Comparison of ENCODE assay signal across 8 cellular contexts in genomic region chr19:30664358-30665058, GRCh38.
A peak's percentile ranks its signal among the peaks of the same experiment; 100 is the strongest.
DNase-seq lines count a peak whose midpoint lies in the region; ATAC-seq and TF ChIP-seq lines count a peak whose summit lies in the region.
"Had no signal": no experiment of that assay in that cellular context is flagged by ENCODE, and none has a peak within 500 bp of the region (broad histone marks: within the 10 kb centered on the region; RNA-seq: fewer than 3 reads in every experiment).

No MANE protein-coding gene starts in this region.

- H3K4me1 ChIP-seq in IMR-90 (ENCODE audit: control insufficient read depth, insufficient read depth, low read length) = no peaks in the 10 kb centered on the region
- H3K4me1 ChIP-seq in left ventricle myocardium inferior = peaks cover 36% of the 10 kb centered on the region
- H3K4me1 ChIP-seq: colonic mucosa had no signal

- POLR2A ChIA-PET in IMR-90 (lab: Charles Lee; ENCODE audit: unreplicated experiment) = no interaction called here

- H3K56ac ChIP-seq in IMR-90 (ENCODE audit: extremely low read depth, insufficient read depth, low read length) = no peak overlapping the region

- dilution Hi-C loops in IMR-90 (cut with HindIII; ENCODE audit: low sequenced_read_pairs, unreplicated experiment) = no loop called here

- H3K9me1 ChIP-seq in IMR-90 (ENCODE audit: insufficient read depth, low read length) = no peaks in the 10 kb centered on the region

- H2AK5ac ChIP-seq in IMR-90 (ENCODE audit: low read depth, low read length) = no peak overlapping the region

- no peak for TF ChIP-seq RAD21 in IMR-90 (IDR thresholded peaks at IDR 0.05; ENCODE audit: low read length)

- no peak overlapping the region for H3K4ac ChIP-seq in IMR-90 (ENCODE audit: low read depth, low read length)

- no peak overlapping the region for H4K8ac ChIP-seq in IMR-90 (ENCODE audit: low read depth in 2 of 2, low read length in 2 of 2)

- no peak overlapping the region for H3K18ac ChIP-seq in IMR-90 (ENCODE audit: low read depth, low read length)

- 67% methylated on average over 1 of the region's 11 CpGs; no CpG with 5 or more reads in 1 of the 2 experiments for WGBS in IMR-90 (ENCODE audit: extremely low coverage in 2 of 2, insufficient read length in 1 of 2), 2 experiments

- no peak for TF ChIP-seq POLR2A in IMR-90 (IDR thresholded peaks at IDR 0.05; ENCODE audit: low read depth, low read length)

- H3K23ac ChIP-seq in IMR-90 (ENCODE audit: low read depth, low read length) = no peak overlapping the region

- DNase-seq in IMR-90 (peak; percentile 4), left ventricle myocardium inferior (peak; percentile 63), substantia nigra (lab: John Stamatoyannopoulos, UW) (peak in 31 of 49 donors; percentile 9 to 72 (median 34))
- DNase-seq in activated CD8-positive, alpha-beta memory T cell treated with anti-CD3 and anti-CD28 coated beads, Interleukin-2, amount 50 U/mL, for 4 hours = no peak
- DNase-seq: colonic mucosa had no signal

- intact Hi-C loops in IMR-90 (cut with micrococcal nuclease) (loop anchor here (5.0 to 10.0 kb wide), 2 partner anchors 1378 to 1660 kb away; no protein-coding TSS in a partner anchor), left ventricle myocardium inferior (cut with micrococcal nuclease) (no loop called here)

- ATAC-seq in IMR-90 (ENCODE audit: low read depth) = no peak
- ATAC-seq in GM19035 (IDR thresholded peaks at IDR 0.05; ENCODE audit: unreplicated experiment) = no peak
- ATAC-seq in GM19463 (IDR thresholded peaks at IDR 0.05; ENCODE audit: unreplicated experiment) = no peak

- no peak overlapping the region for H2BK120ac ChIP-seq in IMR-90 (ENCODE audit: low read depth, low read length)

- H2AFZ ChIP-seq in IMR-90 (replicated peaks; ENCODE audit: low read length, poor library complexity) = no peak overlapping the region

- in situ Hi-C loops in IMR-90 (cut with MboI; ENCODE audit: low sequenced_read_pairs) = loop anchor here (25.0 kb wide), 1 partner anchor 1898 kb away; no protein-coding TSS in a partner anchor

- H2BK5ac ChIP-seq in IMR-90 (ENCODE audit: low read depth, low read length, poor library complexity, severe bottlenecking) = no peak overlapping the region

- H3K9ac ChIP-seq in IMR-90 (ENCODE audit: low read depth, low read length) = no peak overlapping the region

- H3K36me3 ChIP-seq in IMR-90 (ENCODE audit: control insufficient read depth, insufficient read depth, low read length) = no peaks in the 10 kb centered on the region
- H3K36me3 ChIP-seq in left ventricle myocardium inferior = no peaks in the 10 kb centered on the region
- H3K36me3 ChIP-seq: colonic mucosa had no signal

- H3K27me3 ChIP-seq in IMR-90 (ENCODE audit: control insufficient read depth, insufficient read depth, low read length) (no peaks in the 10 kb centered on the region; the same call in 1 of the 2 replicates), left ventricle myocardium inferior (ENCODE audit: low read depth) (peaks cover 24% of the 10 kb centered on the region)
- H3K27me3 ChIP-seq: colonic mucosa had no signal

- no peaks in the 10 kb centered on the region for H4K20me1 ChIP-seq in IMR-90 (ENCODE audit: insufficient read depth, low read length)

- no peak overlapping the region for H3K14ac ChIP-seq in IMR-90 (replicated peaks; ENCODE audit: low read depth, low read length)

- TF ChIP-seq CTCF in IMR-90 (conservative IDR thresholded peaks at IDR 0.05; ENCODE audit: low read depth, low read length) (peak; percentile 25; the same call in 1 of the 2 replicates), VCaP (conservative IDR thresholded peaks at IDR 0.05) (peak; percentile 73), left ventricle myocardium inferior (IDR thresholded peaks at IDR 0.05; ENCODE audit: borderline replicate concordance) (peak; percentile 36)

- H3K9me3 ChIP-seq in IMR-90 (ENCODE audit: control insufficient read depth, insufficient read depth, low read length) (no peaks in the 10 kb centered on the region), left ventricle myocardium inferior (replicated peaks) (no peaks in the 10 kb centered on the region)
- H3K9me3 ChIP-seq: colonic mucosa had no signal

- CTCF ChIA-PET in IMR-90 (lab: Yijun Ruan, JAX) = interaction anchor here (1.0 kb wide), 1 partner anchor 1560 kb away, joined by 3 read pairs; no protein-coding TSS in a partner anchor

- H2AK9ac ChIP-seq in IMR-90 (replicated peaks; ENCODE audit: low read depth, low read length, poor library complexity) = no peak overlapping the region

- H2BK15ac ChIP-seq in IMR-90 (ENCODE audit: low read depth, low read length) = no peak overlapping the region

- no peak overlapping the region for H2BK20ac ChIP-seq in IMR-90 (ENCODE audit: low read depth, low read length)

- no TSS peak for BruUV-seq in IMR-90 (replicated peaks; lab: Mats Ljungman, UMichigan)

- H3K27ac ChIP-seq in IMR-90 (ENCODE audit: insufficient read depth, low read length) (no peak overlapping the region), VCaP (peak overlapping the region; percentile 68), left ventricle myocardium inferior (replicated peaks) (peak overlapping the region; percentile 65), substantia nigra (ENCODE audit: low read depth, low read length, poor library complexity, severe bottlenecking) (peak overlapping the region; percentile 22)
- H3K27ac ChIP-seq: colonic mucosa had no signal

- no peak overlapping the region for H3K4me3 ChIP-seq in IMR-90 (ENCODE audit: insufficient read depth, low read depth, low read length)
- H3K4me3 ChIP-seq in left ventricle myocardium inferior = no peak overlapping the region
- H3K4me3 ChIP-seq: colonic mucosa had no signal

- no peaks in the 10 kb centered on the region for H3K79me1 ChIP-seq in IMR-90 (ENCODE audit: low read depth in 1 of 2, low read length in 2 of 2)

- H4K5ac ChIP-seq in IMR-90 (ENCODE audit: low read depth, low read length) = no peak overlapping the region

- no peak overlapping the region for H3K4me2 ChIP-seq in IMR-90 (ENCODE audit: low read depth, low read length)

- H4K91ac ChIP-seq in IMR-90 (ENCODE audit: insufficient read depth, low read depth, low read length) = no peak overlapping the region

TF ChIP-seq in IMR-90, 13 proteins besides CTCF, POLR2A, EP300 and RAD21:
- no peak for TF ChIP-seq MXI1 (IDR thresholded peaks at IDR 0.05; ENCODE audit: borderline replicate concordance, low read depth, low read length)
- TF ChIP-seq CHD1 (IDR thresholded peaks at IDR 0.05; ENCODE audit: low read depth, low read length) = no peak
